8 cellular contexts compared by ENCODE assay signal in genomic region chr22:19448739-19449421, GRCh38. TPM values are rescaled to one million over a fixed set of nuclear protein-coding genes. Genes with fewer than 3 reads are reported as not detected.
DNase-seq lines count a peak whose midpoint lies in the region; ATAC-seq lines count a peak whose summit lies in the region.

No MANE protein-coding gene starts in this region.

- no peaks in the 10 kb centered on the region for H3K4me1 ChIP-seq in iPS-15b (ENCODE audit: control insufficient read depth, insufficient read depth, low read length)

- peaks cover 6% of the 10 kb centered on the region for H3K27me3 ChIP-seq in iPS-15b (ENCODE audit: control insufficient read depth, insufficient read depth, low read length)

- H3K4me3 Mint-ChIP-seq in T-cell = peak overlapping the region; percentile 89 to 95 (median 90)

- peaks cover 41 to 49% (median 45%) of the 10 kb centered on the region in 3 donors for H3K4me1 Mint-ChIP-seq in T-cell

- CTCF ChIA-PET in T-cell (lab: Charles Lee) = no interaction called here

- no peaks in the 10 kb centered on the region for H3K9me3 ChIP-seq in iPS-15b (ENCODE audit: control insufficient read depth, insufficient read depth, low read length)

- H3K36me3 Mint-ChIP-seq in T-cell = peaks cover 14% of the 10 kb centered on the region

- H3K27ac Mint-ChIP-seq in T-cell = peak overlapping the region in 1 of 2 donors; percentile 94

- H3K4me3 ChIP-seq in iPS-15b (ENCODE audit: low read depth, low read length) = peak overlapping the region; percentile 86

- no peak overlapping the region for H3K9ac ChIP-seq in iPS-15b (ENCODE audit: low read depth, low read length)

- no peaks in the 10 kb centered on the region for H3K27me3 Mint-ChIP-seq in T-cell

- peaks cover 10% of the 10 kb centered on the region for H3K36me3 ChIP-seq in iPS-15b (ENCODE audit: control insufficient read depth, insufficient read depth, low read length)

- ATAC-seq in T-cell (replicated peaks in 1 of 4) (no peak), HG02981 (IDR thresholded peaks at IDR 0.05; ENCODE audit: unreplicated experiment) (no peak), HG03139 (IDR thresholded peaks at IDR 0.05; ENCODE audit: unreplicated experiment) (no peak)

- H3K9me3 Mint-ChIP-seq in T-cell = no peaks in the 10 kb centered on the region

- peak; percentile 70 for DNase-seq in stimulated activated CD4-positive, alpha-beta T cell treated with anti-CD3 and anti-CD28 coated beads, Interleukin-15, amount 100 ng/mL, for 24 hours
- no peak for DNase-seq in stimulated activated CD4-positive, alpha-beta T cell treated with anti-CD3 and anti-CD28 coated beads, Interleukin-4, amount 100 ng/mL, for 4 hours
- DNase-seq in T-cell (no peak), HuH-7.5 (ENCODE audit: low spot score) (no peak)
- DNase-seq in central memory CD4-positive, alpha-beta T cell = no peak

- POLR2A ChIA-PET in T-cell (lab: Charles Lee) = no interaction called here

RNA-seq across cellular contexts. Expression of gene C22orf39, which starts 1.4 kb away (rescaled TPM):
- total RNA-seq in T-cell = 10 to 100 TPM; 34.5 to 41.3 (median 40.9) TPM

RNA-seq across cellular contexts. Expression of gene MRPL40, which starts 16.5 kb away (rescaled TPM):
- 10 to 100 TPM; 12.1 to 16.1 (median 12.3) TPM for total RNA-seq in T-cell

RNA-seq across cellular contexts. Expression of gene HIRA, which starts 17.3 kb away (rescaled TPM):
- total RNA-seq in T-cell = 10 to 100 TPM; 24.4 to 31.4 (median 29.2) TPM

RNA-seq across cellular contexts. Expression of gene UFD1, which starts 30.1 kb away (rescaled TPM):
- 10 to 100 TPM; 52.9 to 85.1 (median 60.0) TPM for total RNA-seq in T-cell

RNA-seq across cellular contexts. Expression of gene CDC45, which starts 30.8 kb away (rescaled TPM):
- total RNA-seq in T-cell = 1 to 10 TPM in 4 of 5 donors, under 1 TPM in 1; 0.56 to 2.7 (median 2.2) TPM
